In the genomic region with DNA sequence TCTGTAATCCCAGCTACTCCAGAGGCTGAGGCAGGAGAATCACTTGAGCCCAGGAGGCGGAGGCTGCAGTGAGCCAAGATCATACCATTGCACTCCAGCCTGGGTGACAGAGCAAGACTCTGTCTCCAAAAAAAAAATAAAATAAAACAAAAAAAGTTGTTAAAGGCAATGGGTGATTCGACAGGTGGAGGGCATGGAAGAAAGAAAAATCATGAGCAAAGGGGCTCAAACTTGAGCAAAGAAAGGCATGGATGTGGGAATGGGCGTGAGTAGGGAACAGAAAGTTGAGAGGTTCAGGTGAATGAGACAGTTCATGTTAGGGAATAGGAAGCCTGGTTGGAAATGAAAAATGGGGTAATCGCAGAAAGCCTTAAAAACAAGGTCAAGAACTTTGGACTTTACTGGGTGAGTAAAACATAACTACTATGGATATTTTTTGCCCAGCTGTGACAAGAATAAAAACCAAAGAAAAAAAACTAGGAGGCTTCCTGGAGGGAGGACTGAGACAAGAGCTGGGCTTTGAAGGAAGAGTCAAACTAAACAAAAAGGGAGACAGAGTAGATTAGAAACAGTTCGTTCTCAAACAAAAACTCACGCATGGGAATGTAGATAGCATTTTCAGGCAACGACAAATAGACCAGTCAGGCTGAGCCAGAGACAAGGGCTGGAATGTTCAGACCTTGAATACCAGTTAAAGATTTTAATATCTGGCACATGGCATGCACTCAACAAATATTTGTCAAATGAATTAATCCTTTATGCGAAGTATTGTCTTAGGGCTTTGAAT, we compare ENCODE assay signal across 1 cellular context.
TF ChIP-seq lines count a peak whose summit lies in the region.

No MANE protein-coding gene starts in this region.

TF ChIP-seq in GM23338, 12 proteins besides CTCF, POLR2A, EP300 and RAD21:
- TF ChIP-seq REST (IDR thresholded peaks at IDR 0.05; ENCODE audit: unreplicated experiment) = no peak
- TF ChIP-seq STAT1 (IDR thresholded peaks at IDR 0.05; ENCODE audit: unreplicated experiment) = no peak
- TF ChIP-seq JUNB (IDR thresholded peaks at IDR 0.05; ENCODE audit: unreplicated experiment) = no peak
- TF ChIP-seq EZH2 (IDR thresholded peaks at IDR 0.05; ENCODE audit: low read depth, unreplicated experiment) = no peak
- no peak for TF ChIP-seq POLR2AphosphoS5 (IDR thresholded peaks at IDR 0.05; ENCODE audit: low read depth)
- no peak for TF ChIP-seq CREB1 (CRISPR knock-in tag; IDR thresholded peaks at IDR 0.05; ENCODE audit: low read depth)
